Comparison of ENCODE assay signal across 9 cellular contexts in genomic region chr17:7486181-7486580, GRCh38. TPM values are rescaled to one million over a fixed set of nuclear protein-coding genes. Genes with fewer than 3 reads are reported as not detected.
DNase-seq lines count a peak whose midpoint lies in the region; ATAC-seq and TF ChIP-seq lines count a peak whose summit lies in the region.
"Had no signal": no experiment of that assay in that cellular context is flagged by ENCODE, and none has a peak within 500 bp of the region (broad histone marks: within the 10 kb centered on the region; RNA-seq: fewer than 3 reads in every experiment).

No MANE protein-coding gene starts in this region.

- peaks cover 24% of the 10 kb centered on the region for H4K20me1 ChIP-seq in DOHH2 (ENCODE audit: control insufficient read depth, insufficient read depth, low read depth, low read length)

- DNase-seq in OCI-M1 (lab: John Stamatoyannopoulos, UW) (peak; percentile 57), endodermal cell (no peak), ovary (no peak), ureter (ENCODE audit: low spot score) (no peak), NCI-H2196 treated with DMSO at 0.1 percent for 48 hours (lab: John Stamatoyannopoulos, UW; ENCODE audit: unreplicated experiment) (no peak)
- DNase-seq: islet precursor cell had no signal

- 73 to 83% methylated on average over 2 to 3 of the region's 3 CpGs for WGBS in endodermal cell (ENCODE audit: insufficient coverage in 1 of 2, insufficient read length in 1 of 2), 2 experiments
- 5 to 14% (median 6%) methylated on average over 3 of the region's 3 CpGs for WGBS in ovary, 3 donors

- ATAC-seq in GM21529 (IDR thresholded peaks at IDR 0.05; ENCODE audit: unreplicated experiment), result no peak
- no peak for ATAC-seq in HG02852 (IDR thresholded peaks at IDR 0.05; ENCODE audit: unreplicated experiment)

- peak overlapping the region; percentile 41 for H3K9ac ChIP-seq in endodermal cell (ENCODE audit: extremely low read depth, low read length, poor library complexity, severe bottlenecking)

- no peak for TF ChIP-seq CTCF in DOHH2 (IDR thresholded peaks at IDR 0.05; ENCODE audit: low read depth, low read length, poor library complexity, severe bottlenecking)
- no peak for TF ChIP-seq CTCF in endodermal cell (conservative IDR thresholded peaks at IDR 0.05)
- no peak for TF ChIP-seq CTCF in ovary (IDR thresholded peaks at IDR 0.05)

- H3F3A ChIP-seq in DOHH2 (ENCODE audit: control insufficient read depth, insufficient read depth), result peaks cover 6% of the 10 kb centered on the region; the same call in 1 of the 2 replicates

- peak overlapping the region; percentile 88 for H3K4me3 Mint-ChIP-seq in endodermal cell

- intact Hi-C loops in ovary (cut with DNase I), result loop anchor here in 1 of 4 donors (10.0 kb wide), 1 partner anchor 199 kb away; the partner anchor contains the start of genes TP53 and WRAP53

- peaks cover 66% of the 10 kb centered on the region for H3K79me2 ChIP-seq in DOHH2 (ENCODE audit: control insufficient read depth, low read length)

- H3K36me3 Mint-ChIP-seq in endodermal cell (ENCODE audit: low read depth), result peaks cover 28% of the 10 kb centered on the region

- H3K4me3 ChIP-seq in DOHH2 (ENCODE audit: low read length) (peak overlapping the region; percentile 84), endodermal cell (ENCODE audit: low read length) (peak overlapping the region; percentile 99), ovary (peak overlapping the region; percentile 67)

- H3K36me3 ChIP-seq in DOHH2 (ENCODE audit: control insufficient read depth, low read length) (peaks cover 49% of the 10 kb centered on the region), endodermal cell (ENCODE audit: control insufficient read depth, insufficient read depth, low read length) (peaks cover 42% of the 10 kb centered on the region), ovary (no peaks in the 10 kb centered on the region)

- H3K9me2 ChIP-seq in DOHH2 (replicated peaks; ENCODE audit: control insufficient read depth, low read length), result no peaks in the 10 kb centered on the region

- H3K4me2 ChIP-seq in DOHH2 (ENCODE audit: low read length), result peak overlapping the region; percentile 77

- H3K27me3 ChIP-seq in DOHH2 (ENCODE audit: control insufficient read depth, low read length), result no peaks in the 10 kb centered on the region
- no peaks in the 10 kb centered on the region for H3K27me3 ChIP-seq in endodermal cell (ENCODE audit: control insufficient read depth, insufficient read depth, low read length, poor library complexity, severe bottlenecking)
- H3K27me3 ChIP-seq in ovary, result no peaks in the 10 kb centered on the region

- no peak for TF ChIP-seq EP300 in ovary (IDR thresholded peaks at IDR 0.05)

- H3K27ac ChIP-seq in DOHH2 (ENCODE audit: low read depth, low read length), result no peak overlapping the region
- no peak overlapping the region for H3K27ac ChIP-seq in endodermal cell (ENCODE audit: low read depth, low read length)
- no peak overlapping the region for H3K27ac ChIP-seq in ovary

- peak overlapping the region; percentile 19 for H3K27ac Mint-ChIP-seq in endodermal cell

- H3K4me1 ChIP-seq in DOHH2 (ENCODE audit: control insufficient read depth, low read length) (peaks cover 40% of the 10 kb centered on the region), endodermal cell (ENCODE audit: control insufficient read depth, insufficient read depth, low read length) (no peaks in the 10 kb centered on the region), ovary (ENCODE audit: insufficient read depth) (peaks cover 16% of the 10 kb centered on the region)

- no peaks in the 10 kb centered on the region for H3K9me3 Mint-ChIP-seq in endodermal cell

- H3K9me3 ChIP-seq in DOHH2 (ENCODE audit: control insufficient read depth, insufficient read depth, low read length) (no peaks in the 10 kb centered on the region), endodermal cell (ENCODE audit: control insufficient read depth, low read length) (no peaks in the 10 kb centered on the region), ovary (no peaks in the 10 kb centered on the region)

- H3K27me3 Mint-ChIP-seq in endodermal cell (ENCODE audit: insufficient read depth), result no peaks in the 10 kb centered on the region

- TF ChIP-seq POLR2A in ovary (IDR thresholded peaks at IDR 0.05), result no peak

- H3K4me1 Mint-ChIP-seq in endodermal cell, result peaks cover 46% of the 10 kb centered on the region

RNA-seq across cellular contexts. Expression of gene POLR2A, which starts 2.0 kb away (rescaled TPM):
- 100 to 1,000 TPM; 129 to 189 TPM for total RNA-seq in endodermal cell
- 111 TPM for polyA plus RNA-seq in endodermal cell (2013, experiment 1 of 2)
- 96.6 TPM for polyA plus RNA-seq in endodermal cell (2013, experiment 2 of 2)
- total RNA-seq in ovary, result 100 to 1,000 TPM in 2 of 7 donors, 10 to 100 TPM in 5; 39.5 to 110 (median 88.2) TPM
- 10 to 100 TPM; 26.7 to 74.5 TPM for polyA plus RNA-seq in ovary
- 151 TPM for total RNA-seq in ureter

RNA-seq across cellular contexts. Expression of gene SLC35G6, which starts 4.9 kb away (rescaled TPM):
- total RNA-seq in endodermal cell (under 1 TPM in 1 of 2 donors, not detected in 1; 0.33 TPM), ovary (not detected), ureter (not detected)
- polyA plus RNA-seq in endodermal cell (2013, experiment 1 of 2), result not detected
- polyA plus RNA-seq in endodermal cell (2013, experiment 2 of 2), result not detected
- polyA plus RNA-seq in ovary, result not detected

RNA-seq across cellular contexts. Expression of gene ZBTB4, which starts 6.8 kb away (rescaled TPM):
- total RNA-seq in endodermal cell (10 to 100 TPM; 18.8 to 25.5 TPM), ovary (100 to 1,000 TPM in 3 of 7 donors, 10 to 100 TPM in 4; 39.3 to 123 (median 85.5) TPM), ureter (65.5 TPM)
- 13.0 TPM for polyA plus RNA-seq in endodermal cell (2013, experiment 1 of 2)
- polyA plus RNA-seq in endodermal cell (2013, experiment 2 of 2), result 12.7 TPM
- polyA plus RNA-seq in ovary, result 10 to 100 TPM; 53.8 to 84.5 TPM

RNA-seq across cellular contexts. Expression of gene CHRNB1, which starts 41.3 kb away (rescaled TPM):
- total RNA-seq in endodermal cell (10 to 100 TPM in 1 of 2 donors, 1 to 10 TPM in 1; 8.7 to 11.6 TPM), ovary (10 to 100 TPM in 2 of 7 donors, 1 to 10 TPM in 5; 3.2 to 13.5 (median 7.6) TPM), ureter (6.8 TPM)
- polyA plus RNA-seq in endodermal cell (2013, experiment 1 of 2), result 17.3 TPM
- 13.0 TPM for polyA plus RNA-seq in endodermal cell (2013, experiment 2 of 2)
- 1 to 10 TPM; 5.9 to 7.8 TPM for polyA plus RNA-seq in ovary

RNA-seq across cellular contexts. Expression of gene FGF11, which starts 46.9 kb away (rescaled TPM):
- total RNA-seq in endodermal cell, result 1 to 10 TPM; 4.0 to 8.8 TPM
- polyA plus RNA-seq in endodermal cell (2013, experiment 1 of 2), result 14.4 TPM
- 15.3 TPM for polyA plus RNA-seq in endodermal cell (2013, experiment 2 of 2)
- total RNA-seq in ovary, result 1 to 10 TPM in 2 of 7 donors, under 1 TPM in 5; 0.10 to 4.2 (median 0.61) TPM
- 1 to 10 TPM in 1 of 2 donors, under 1 TPM in 1; 0.25 to 5.1 TPM for polyA plus RNA-seq in ovary
- 3.5 TPM for total RNA-seq in ureter
